8 cellular contexts compared by ENCODE assay signal in the genomic region with DNA sequence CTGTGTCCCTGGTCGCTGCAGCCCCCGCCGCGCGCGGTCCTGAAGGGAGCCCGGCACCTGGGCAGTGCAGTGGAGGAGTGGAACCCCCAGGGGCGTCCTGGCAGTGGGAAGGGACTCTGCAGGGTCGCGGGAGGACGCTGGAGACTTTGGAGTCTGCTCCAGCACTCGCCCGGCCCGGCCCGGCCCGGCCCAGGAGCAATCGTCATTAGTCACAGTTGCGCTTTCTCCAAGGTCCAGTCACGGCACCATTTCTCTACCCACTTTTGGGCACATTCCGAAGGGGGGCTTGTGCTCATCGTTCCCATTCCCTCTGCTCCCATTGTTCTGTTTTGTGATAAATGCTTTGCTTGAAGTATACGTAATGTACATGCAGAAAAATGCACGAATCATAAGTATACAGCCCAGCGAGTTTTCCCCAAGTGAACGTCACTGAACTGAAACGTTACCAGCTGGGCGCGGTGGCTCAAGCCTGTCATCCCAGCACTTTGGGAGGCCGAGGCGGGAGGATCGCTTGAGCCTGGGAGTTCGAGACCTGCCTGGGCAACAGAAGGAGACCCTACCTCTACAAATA. TPM values are rescaled to one million over a fixed set of nuclear protein-coding genes. Genes with fewer than 3 reads are reported as not detected.
DNase-seq lines count a peak whose midpoint lies in the region; ATAC-seq and TF ChIP-seq lines count a peak whose summit lies in the region.

No MANE protein-coding gene starts in this region.

- H3K36me3 Mint-ChIP-seq in T-cell (peaks cover 19% of the 10 kb centered on the region), nephron (ENCODE audit: low read depth) (peaks cover 54% of the 10 kb centered on the region)

- POLR2A ChIA-PET in T-cell (lab: Charles Lee) = no interaction called here

- DNase-seq in T-cell (peak in 2 of 34 experiments; percentile 5 to 9), OCI-M2 (lab: John Stamatoyannopoulos, UW; ENCODE audit: unreplicated experiment) (no peak), NCI-H2107 treated with DMSO at 0.1 percent for 48 hours (lab: John Stamatoyannopoulos, UW; ENCODE audit: unreplicated experiment) (no peak), SKM-1 treated with dmso at 0.1 percent for 144 hours (lab: John Stamatoyannopoulos, UW; ENCODE audit: unreplicated experiment) (no peak)

- H3K27ac ChIP-seq in esophagus (ENCODE audit: low read depth in 2 of 2, low read length in 1 of 2) = peak overlapping the region; percentile 92 to 93

- H3K27me3 Mint-ChIP-seq in T-cell = no peaks in the 10 kb centered on the region
- no peaks in the 10 kb centered on the region for H3K27me3 Mint-ChIP-seq in nephron (ENCODE audit: low read depth)

- no peaks in the 10 kb centered on the region for H3K9me3 Mint-ChIP-seq in T-cell
- no peaks in the 10 kb centered on the region for H3K9me3 Mint-ChIP-seq in nephron

- peak in 1 of 3 experiments; percentile 9 for TF ChIP-seq CTCF in nephron (IDR thresholded peaks at IDR 0.05; ENCODE audit: unreplicated experiment in 3 of 3)

- H3K4me3 ChIP-seq in GM08714 (ENCODE audit: low read length) (peak overlapping the region; percentile 78), esophagus (ENCODE audit: low read depth in 1 of 2, low read length in 2 of 2) (peak overlapping the region; percentile 60 to 91)

- no peaks in the 10 kb centered on the region for H3K9me3 ChIP-seq in esophagus (ENCODE audit: control insufficient read depth in 2 of 2, insufficient read depth in 1 of 2, low read depth in 1 of 2, low read length in 1 of 2)

- WGBS in esophagus, 2 donors = 3 to 4% methylated on average over 31 to 32 of the region's 32 CpGs

- H3K4me1 Mint-ChIP-seq in T-cell (peaks cover 25 to 36% (median 34%) of the 10 kb centered on the region in 3 donors), nephron (peaks cover 26% of the 10 kb centered on the region)

- H3K27me3 ChIP-seq in esophagus (ENCODE audit: control insufficient read depth in 1 of 2, insufficient read depth in 2 of 2, low read length in 2 of 2) = no peaks in the 10 kb centered on the region

- H3K36me3 ChIP-seq in esophagus (ENCODE audit: control insufficient read depth in 2 of 2, insufficient read depth in 2 of 2, low read length in 1 of 2) = peaks cover 2 to 41% of the 10 kb centered on the region in 2 donors

- H3K4me3 Mint-ChIP-seq in T-cell (peak overlapping the region; percentile 85 to 93 (median 85)), nephron (peak overlapping the region; percentile 91 to 98 (median 98))

- peak overlapping the region; percentile 55 to 74 for H3K27ac Mint-ChIP-seq in T-cell
- peak overlapping the region; percentile 88 to 96 (median 96) for H3K27ac Mint-ChIP-seq in nephron

- CTCF ChIA-PET in T-cell (lab: Charles Lee) = interaction anchor here (0.5 to 1.2 kb wide), 4 partner anchors 46 to 419 kb away, joined by 3 to 9 read pairs (median 6); partner anchors contain the start of gene ZBTB48 (in 1 of the 2)

- peak; percentile 25 for ATAC-seq in HG02970 (IDR thresholded peaks at IDR 0.05; ENCODE audit: low FRiP score, unreplicated experiment)
- ATAC-seq in T-cell (replicated peaks in 1 of 4) = peak in 1 of 4 experiments; percentile 43

- H3K4me1 ChIP-seq in esophagus (ENCODE audit: control insufficient read depth in 2 of 2, insufficient read depth in 2 of 2, low read length in 1 of 2) = no peaks in the 10 kb centered on the region

RNA-seq across cellular contexts. Expression of gene THAP3, which starts 1.0 kb away (rescaled TPM):
- 10 to 100 TPM; 12.8 to 37.1 (median 26.1) TPM for total RNA-seq in T-cell
- 10 to 100 TPM; 10.5 to 18.1 TPM for polyA plus RNA-seq in esophagus

RNA-seq across cellular contexts. Expression of gene PHF13, which starts 12.1 kb away (rescaled TPM):
- total RNA-seq in T-cell = 10 to 100 TPM in 3 of 5 donors, 1 to 10 TPM in 2; 6.0 to 12.7 (median 11.9) TPM
- polyA plus RNA-seq in esophagus = 1 to 10 TPM; 8.4 to 9.0 TPM

RNA-seq across cellular contexts. Expression of gene KLHL21, which starts 23.0 kb away (rescaled TPM):
- 10 to 100 TPM; 21.9 to 72.3 (median 61.6) TPM for total RNA-seq in T-cell
- 10 to 100 TPM; 20.5 to 22.3 TPM for polyA plus RNA-seq in esophagus

RNA-seq across cellular contexts. Expression of gene ZBTB48, which starts 45.9 kb away (rescaled TPM):
- total RNA-seq in T-cell = 10 to 100 TPM; 42.2 to 82.3 (median 70.3) TPM
- polyA plus RNA-seq in esophagus = 10 to 100 TPM; 16.2 to 42.7 TPM
